Comparison of ENCODE assay signal across 8 cellular contexts in genomic region chr6:35139924-35140524, GRCh38. TPM values are rescaled to one million over a fixed set of nuclear protein-coding genes. Genes with fewer than 3 reads are reported as not detected.
DNase-seq lines count a peak whose midpoint lies in the region; ATAC-seq and TF ChIP-seq lines count a peak whose summit lies in the region.

No MANE protein-coding gene starts in this region.

- TF ChIP-seq CTCF in body of pancreas (IDR thresholded peaks at IDR 0.05) = peak; percentile 58 to 88 (median 82)

- peaks cover 12 to 17% (median 13%) of the 10 kb centered on the region in 3 donors for H3K4me1 Mint-ChIP-seq in T-cell

- no peak for TF ChIP-seq POLR2A in body of pancreas (IDR thresholded peaks at IDR 0.05)

- peaks cover 20% of the 10 kb centered on the region in 2 donors for H3K27me3 Mint-ChIP-seq in T-cell

- WGBS in body of pancreas, 2 donors = 21% methylated on average over 13 of the region's 13 CpGs

- no peaks in the 10 kb centered on the region for H3K36me3 ChIP-seq in body of pancreas (replicated peaks in 1 of 2; ENCODE audit: insufficient read depth in 1 of 2, low read depth in 2 of 2)

- ATAC-seq in T-cell (replicated peaks in 1 of 4) (peak in 1 of 4 experiments; percentile 46), body of pancreas (no peak)

- no peaks in the 10 kb centered on the region for H3K9me3 Mint-ChIP-seq in T-cell

- CTCF ChIA-PET in T-cell (lab: Charles Lee) = interaction anchor here in 1 of 2 donors (0.6 to 1.9 kb wide), 10 partner anchors 8 to 680 kb away, joined by 3 to 14 read pairs (median 4); partner anchors contain the start of gene ANKS1A

- intact Hi-C loops in body of pancreas (cut with DNase I) = loop anchor here (5.0 kb wide), 1 partner anchor 148 kb away; no protein-coding TSS in a partner anchor

- H3K27me3 ChIP-seq in body of pancreas = peaks cover 0 to 8% of the 10 kb centered on the region in 2 donors

- POLR2A ChIA-PET in T-cell (lab: Charles Lee) = interaction anchor here in 1 of 2 donors (0.5 kb wide), 1 partner anchor 896 kb away, joined by 6 read pairs; no protein-coding TSS in a partner anchor

- no peak overlapping the region for H3K4me3 ChIP-seq in body of pancreas

- H3K4me3 Mint-ChIP-seq in T-cell = peak overlapping the region; percentile 1 to 49 (median 29)

- peaks cover 4% of the 10 kb centered on the region for H3K4me1 ChIP-seq in body of pancreas

- no peak overlapping the region for H3K27ac ChIP-seq in body of pancreas

- DNase-seq in NCI-H510A treated with DMSO at 0.1 percent for 48 hours (lab: John Stamatoyannopoulos, UW) (peak; percentile 86), NCI-H510A (lab: John Stamatoyannopoulos, UW) (no peak), NCI-H128 (lab: John Stamatoyannopoulos, UW; ENCODE audit: unreplicated experiment) (peak; percentile 7), T-cell (peak in 28 of 34 experiments; percentile 9 to 49 (median 30)), body of pancreas (peak; percentile 44 to 56 (median 48)), iPS-NIHi7 (ENCODE audit: extremely low spot score) (peak; percentile 59), NCI-H187 treated with DMSO at 0.1 percent for 48 hours (lab: John Stamatoyannopoulos, UW) (no peak)
- DNase-seq in stimulated activated CD4-positive, alpha-beta T cell treated with anti-CD3 and anti-CD28 coated beads, Interleukin-15, amount 100 ng/mL, for 24 hours = peak; percentile 59

- no peaks in the 10 kb centered on the region for H3K9me3 ChIP-seq in body of pancreas

- H3K27ac Mint-ChIP-seq in T-cell = no peak overlapping the region

- no peaks in the 10 kb centered on the region for H3K36me3 Mint-ChIP-seq in T-cell

RNA-seq across cellular contexts. Expression of gene TCP11, which starts 1.1 kb away (rescaled TPM):
- total RNA-seq in T-cell = not detected
- not detected for total RNA-seq in body of pancreas

Comparison
In these comparisons a context has a peak if more than half of its experiments do, and no peak if none do; other contexts are left out.
1. DNase-seq: peak in NCI-H510A treated with DMSO at 0.1 percent for 48 hours (single experiment), NCI-H128 (single experiment), T-cell (28 of 34), body of pancreas (4 of 4), iPS-NIHi7 (single experiment) and stimulated activated CD4-positive, alpha-beta T cell treated with anti-CD3 and anti-CD28 coated beads, Interleukin-15, amount 100 ng/mL, for 24 hours (single experiment); none in NCI-H510A (single experiment) and NCI-H187 treated with DMSO at 0.1 percent for 48 hours (single experiment).